Comparison of ENCODE assay signal across 8 cellular contexts in genomic region chr14:72893636-72894322, GRCh38. TPM values are rescaled to one million over a fixed set of nuclear protein-coding genes. Genes with fewer than 3 reads are reported as not detected.
DNase-seq lines count a peak whose midpoint lies in the region; ATAC-seq, FAIRE-seq and TF ChIP-seq lines count a peak whose summit lies in the region.

Gene DPF3 (minus strand): TSS chr14:72894101. CDS start chr14:72894088, 13 bp downstream.

- TF ChIP-seq CTCF in GM10248 (IDR thresholded peaks at IDR 0.05; ENCODE audit: control extremely low read depth, extremely low read depth, low read depth, missing control alignments): no peak
- no peak for TF ChIP-seq CTCF in SU-DHL-6 (IDR thresholded peaks at IDR 0.05; ENCODE audit: insufficient read depth, low read length, poor library complexity, severe bottlenecking)
- TF ChIP-seq CTCF in cardiac muscle cell (IDR thresholded peaks at IDR 0.05; ENCODE audit: low read depth, low read length): no peak
- TF ChIP-seq CTCF in pancreas (IDR thresholded peaks at IDR 0.05): no peak
- no peak for TF ChIP-seq CTCF in tibial artery (IDR thresholded peaks at IDR 0.05)

- peaks cover 3% of the 10 kb centered on the region; the same call in 1 of the 2 replicates for H4K20me1 ChIP-seq in SU-DHL-6 (ENCODE audit: low read depth, low read length)

- peak within 1 kb of the TSS; percentile 90 for H3K4me3 ChIP-seq in SU-DHL-6 (ENCODE audit: insufficient read depth, low read length, poor library complexity, severe bottlenecking)
- peak within 1 kb of the TSS; percentile 89 for H3K4me3 ChIP-seq in cardiac muscle cell
- H3K4me3 ChIP-seq in pancreas: peak within 1 kb of the TSS; percentile 57 to 74 (median 64)
- peak within 1 kb of the TSS; percentile 55 to 79 for H3K4me3 ChIP-seq in tibial artery

- POLR2A ChIA-PET in GM10248 (lab: Yijun Ruan, JAX): interaction anchor here (0.9 to 1.0 kb wide), 2 partner anchors 165 to 417 kb away, joined by 3 to 4 read pairs; no protein-coding TSS in a partner anchor

- no peaks in the 10 kb centered on the region for H3K9me3 ChIP-seq in SU-DHL-6 (ENCODE audit: insufficient read depth, low read length)
- H3K9me3 ChIP-seq in cardiac muscle cell (ENCODE audit: low read depth): no peaks in the 10 kb centered on the region
- H3K9me3 ChIP-seq in pancreas: no peaks in the 10 kb centered on the region
- no peaks in the 10 kb centered on the region for H3K9me3 ChIP-seq in tibial artery

- intact Hi-C loops in pancreas (cut with DNase I) (no loop called here), tibial artery (cut with DNase I; ENCODE audit: low total_unique reads) (no loop called here)

- peak within 1 kb of the TSS; percentile 97 for H2AFZ ChIP-seq in SU-DHL-6 (ENCODE audit: low read depth, low read length, severe bottlenecking)

- peak within 1 kb of the TSS; percentile 66 for H3K9ac ChIP-seq in SU-DHL-6 (ENCODE audit: low read length)

- H3K4me2 ChIP-seq in SU-DHL-6 (ENCODE audit: low read depth, low read length, poor library complexity, severe bottlenecking): peak within 1 kb of the TSS; percentile 91

- H3K27ac ChIP-seq in SU-DHL-6 (ENCODE audit: low read depth, low read length) (peak within 1 kb of the TSS; percentile 51), cardiac muscle cell (peak within 1 kb of the TSS; percentile 99), pancreas (peak within 1 kb of the TSS in 2 of 4 donors; percentile 9 to 27), tibial artery (peak within 1 kb of the TSS; percentile 56 to 60)

- ATAC-seq in HG02763 (IDR thresholded peaks at IDR 0.05; ENCODE audit: unreplicated experiment): peak; percentile 95
- peak; percentile 95 to 99 (median 98) for ATAC-seq in pancreas

- H3F3A ChIP-seq in SU-DHL-6 (ENCODE audit: insufficient read depth): 0 out of 2 replicates have a peak, but pooled peaks cover 3% of the 10 kb centered on the region

- peak; percentile 96 for DNase-seq in GM10248 (ENCODE audit: extremely low spot score)
- DNase-seq in NCI-H128 (lab: John Stamatoyannopoulos, UW; ENCODE audit: unreplicated experiment): peak; percentile 72
- DNase-seq in activated naive CD8-positive, alpha-beta T cell treated with anti-CD3 and anti-CD28 coated beads, Interleukin-2, amount 50 U/mL, for 16 hours (ENCODE audit: low read depth, low spot score): peak; percentile 88
- peak; percentile 96 to 99 for DNase-seq in cardiac muscle cell (ENCODE audit: low read depth in 1 of 2, low spot score in 1 of 2)
- peak; percentile 93 to 98 (median 97) for DNase-seq in pancreas
- DNase-seq in tibial artery: peak; percentile 97 to 98

- H3K9me2 ChIP-seq in SU-DHL-6 (replicated peaks; ENCODE audit: insufficient read depth, low read length): no peaks in the 10 kb centered on the region

- H3K4me1 ChIP-seq in cardiac muscle cell (ENCODE audit: low read depth) (peaks cover 33% of the 10 kb centered on the region), pancreas (no peaks in the 10 kb centered on the region), tibial artery (peaks cover 0 to 23% (median 14%) of the 10 kb centered on the region in 4 donors)

- WGBS in pancreas, 2 donors: 0 to 1% methylated on average over 45 to 54 of the region's 54 CpGs

- H3K27me3 ChIP-seq in SU-DHL-6 (ENCODE audit: low read length) (no peaks in the 10 kb centered on the region), cardiac muscle cell (peaks cover 3% of the 10 kb centered on the region), pancreas (peaks cover 0 to 7% (median 0%) of the 10 kb centered on the region in 4 donors), tibial artery (no peaks in the 10 kb centered on the region)

- CTCF ChIA-PET in GM10248 (lab: Yijun Ruan, JAX): interaction anchor here (0.9 to 5.5 kb wide), 7 partner anchors 10 to 417 kb away, joined by 3 to 53 read pairs (median 8); no protein-coding TSS in a partner anchor

- 0 out of 2 replicates have a peak, but pooled peaks cover 7% of the 10 kb centered on the region for H3K79me2 ChIP-seq in SU-DHL-6 (ENCODE audit: insufficient read depth, low read length)

- H3K36me3 ChIP-seq in SU-DHL-6 (ENCODE audit: low read length) (no peaks in the 10 kb centered on the region), cardiac muscle cell (no peaks in the 10 kb centered on the region), pancreas (no peaks in the 10 kb centered on the region), tibial artery (no peaks in the 10 kb centered on the region)

- FAIRE-seq in pancreas (lab: Jason Lieb, UNC): peak; percentile 96

RNA-seq across cellular contexts. Expression of gene DPF3, which starts in this region (rescaled TPM):
- 40.8 and 84.8 TPM in 2 replicates for total RNA-seq in cardiac muscle cell
- 25.9 and 32.9 TPM in 2 replicates for polyA plus RNA-seq in cardiac muscle cell
- total RNA-seq in pancreas: 1 to 10 TPM in 3 of 6 donors, under 1 TPM in 3; 0.14 to 1.3 (median 1.1) TPM
- under 1 TPM; 0.46 to 0.77 TPM for polyA plus RNA-seq in pancreas

Comparison
In these comparisons a context has a peak if more than half of its experiments do, and no peak if none do; other contexts are left out.
1. RNA of gene DPF3 (total RNA-seq): 40.8 to 84.8 TPM in cardiac muscle cell; 0.14 to 1.3 TPM in pancreas; every median in the first group is over 10 times any median in the second.
2. RNA of gene DPF3 (polyA plus RNA-seq): 25.9 to 32.9 TPM in cardiac muscle cell; 0.46 to 0.77 TPM in pancreas; every median in the first group is over 10 times any median in the second.
3. Peak in every context shown above with its lines, with median percentiles within 50 percentile points of each other: DNase-seq and H3K4me3 ChIP-seq.